In the genomic region with DNA sequence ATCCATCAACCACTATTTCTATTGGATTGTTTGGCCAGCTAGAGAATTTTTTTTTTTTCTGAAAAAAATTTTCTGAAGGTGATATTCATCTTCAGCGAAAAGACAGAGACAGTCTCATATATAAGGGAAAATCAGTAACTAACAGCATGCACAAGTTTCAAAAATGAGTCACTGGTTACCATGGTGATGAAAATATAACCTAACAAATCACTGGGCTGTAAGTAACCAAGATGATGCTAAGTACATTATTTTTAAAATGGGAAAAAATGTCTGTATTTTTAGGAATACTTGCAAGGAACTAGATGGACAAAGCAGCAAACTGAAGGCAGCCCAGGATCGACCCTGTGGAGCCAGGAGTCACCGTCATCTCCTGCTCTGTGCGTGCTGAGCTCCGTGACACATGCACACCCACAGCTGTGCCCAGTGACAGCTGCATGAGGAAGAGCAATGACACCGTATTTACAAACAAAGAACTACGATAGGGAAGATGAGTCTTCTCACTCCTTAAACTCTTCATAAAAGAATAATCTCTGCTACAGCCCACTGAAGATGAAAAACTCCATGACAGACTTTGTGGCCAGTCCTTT, we compare ENCODE assay signal across 8 cellular contexts.
DNase-seq lines count a peak whose midpoint lies in the region; ATAC-seq and TF ChIP-seq lines count a peak whose summit lies in the region.

No MANE protein-coding gene starts in this region.

- no peak for TF ChIP-seq POLR2A in GM18505 (IDR thresholded peaks at IDR 0.05; ENCODE audit: borderline replicate concordance, extremely low read depth, insufficient read depth, insufficient read length)

- H3K27me3 Mint-ChIP-seq in brain = no peaks in the 10 kb centered on the region
- H3K27me3 Mint-ChIP-seq in osteocyte (ENCODE audit: unreplicated experiment) = no peaks in the 10 kb centered on the region

- H3K36me3 Mint-ChIP-seq in brain = peaks cover 8% of the 10 kb centered on the region
- no peaks in the 10 kb centered on the region for H3K36me3 Mint-ChIP-seq in osteocyte (ENCODE audit: unreplicated experiment)

- H3K4me1 Mint-ChIP-seq in brain = peaks cover 32% of the 10 kb centered on the region
- H3K4me1 Mint-ChIP-seq in osteocyte (ENCODE audit: unreplicated experiment) = no peaks in the 10 kb centered on the region

- H3K27ac Mint-ChIP-seq in brain (peak overlapping the region in 4 of 5 experiments; percentile 40 to 79 (median 64)), osteocyte (ENCODE audit: unreplicated experiment) (peak overlapping the region; percentile 52)

- H3K4me3 Mint-ChIP-seq in brain (no peak overlapping the region), osteocyte (ENCODE audit: unreplicated experiment) (no peak overlapping the region)

- no peak for TF ChIP-seq CTCF in brain (conservative IDR thresholded peaks at IDR 0.05)
- no peak for TF ChIP-seq CTCF in osteocyte (IDR thresholded peaks at IDR 0.05)

- H3K9me3 Mint-ChIP-seq in brain (peaks cover 0 to 3% (median 0%) of the 10 kb centered on the region in 5 experiments), osteocyte (ENCODE audit: unreplicated experiment) (no peaks in the 10 kb centered on the region)

- ATAC-seq in GM18505 (IDR thresholded peaks at IDR 0.05; ENCODE audit: unreplicated experiment) = peak; percentile 48
- no peak for ATAC-seq in GM18861 (IDR thresholded peaks at IDR 0.05; ENCODE audit: unreplicated experiment)
- no peak for ATAC-seq in GM21529 (IDR thresholded peaks at IDR 0.05; ENCODE audit: unreplicated experiment)

- peak; percentile 25 for DNase-seq in RPMI7951 (ENCODE audit: low read depth)
- DNase-seq in osteocyte (ENCODE audit: extremely low spot score, unreplicated experiment) = no peak
- no peak for DNase-seq in NCI-H128 (lab: John Stamatoyannopoulos, UW; ENCODE audit: unreplicated experiment)
- DNase-seq in AG20443 (ENCODE audit: low spot score) = no peak
